Comparison of ENCODE assay signal across 8 cellular contexts in genomic region chr11:72102162-72102561, GRCh38. TPM values are rescaled to one million over a fixed set of nuclear protein-coding genes. Genes with fewer than 3 reads are reported as not detected.
DNase-seq lines count a peak whose midpoint lies in the region; ATAC-seq, FAIRE-seq and TF ChIP-seq lines count a peak whose summit lies in the region.

No MANE protein-coding gene starts in this region.

- in situ Hi-C loops in GM12878 (cut with MboI): no loop called here

- H2AK5ac ChIP-seq in mesenchymal stem cell (ENCODE audit: low read length, severe bottlenecking): peak overlapping the region; percentile 23

- no peaks in the 10 kb centered on the region for H3K9me3 ChIP-seq in left ventricle myocardium inferior (replicated peaks)
- H3K9me3 ChIP-seq in GM12878 (replicated peaks; ENCODE audit: control insufficient read depth, insufficient read depth, low read length): no peaks in the 10 kb centered on the region
- H3K9me3 ChIP-seq in mesenchymal stem cell (ENCODE audit: control insufficient read depth, low read length): no peaks in the 10 kb centered on the region
- no peaks in the 10 kb centered on the region for H3K9me3 ChIP-seq in aorta (ENCODE audit: control insufficient read depth, low read length)

- H3K27ac ChIP-seq in left ventricle myocardium inferior (replicated peaks) (peak overlapping the region; percentile 99), GM12878 (ENCODE audit: control insufficient read depth, insufficient read depth) (peak overlapping the region; percentile 90), mesenchymal stem cell (ENCODE audit: low read length, poor library complexity, severe bottlenecking) (no peak overlapping the region), aorta (ENCODE audit: low read depth in 1 of 2, low read length in 2 of 2) (no peak overlapping the region)

- RAD21 ChIA-PET in GM12878 (lab: Charles Lee; ENCODE audit: unreplicated experiment): no interaction called here

- H2AFZ ChIP-seq in GM12878 (ENCODE audit: control insufficient read depth, low read depth, low read length) (no peak overlapping the region; the same call in 1 of the 2 replicates), mesenchymal stem cell (ENCODE audit: low read depth, low read length) (no peak overlapping the region)

- no peak for TF ChIP-seq EP300 in GM12878 (IDR thresholded peaks at IDR 0.05; ENCODE audit: borderline replicate concordance in 1 of 2, control insufficient read depth in 1 of 2, low read depth in 2 of 2, low read length in 2 of 2)

- H3K79me1 ChIP-seq in mesenchymal stem cell (replicated peaks; ENCODE audit: low read length, poor library complexity, severe bottlenecking): peaks cover 34% of the 10 kb centered on the region

- POLR2A ChIA-PET in GM12878 (lab: Charles Lee): interaction anchor here (0.9 to 2.4 kb wide), 5 partner anchors 9 to 66 kb away, joined by 3 to 13 read pairs (median 5); partner anchors contain the start of gene ANAPC15

- TF ChIP-seq POLR2A in GM12878 (IDR thresholded peaks at IDR 0.05; ENCODE audit: low read depth, low read length): no peak

- no peak overlapping the region for H3K23ac ChIP-seq in mesenchymal stem cell (ENCODE audit: low read length in 2 of 2)

- H3K36me3 ChIP-seq in left ventricle myocardium inferior (peaks cover 27% of the 10 kb centered on the region), GM12878 (ENCODE audit: control insufficient read depth in 2 of 2, insufficient read depth in 2 of 2, low read length in 1 of 2) (peaks cover 11 to 16% of the 10 kb centered on the region in 2 experiments; a peak in 3 of 4 replicates), mesenchymal stem cell (ENCODE audit: control insufficient read depth in 1 of 2, insufficient read depth in 2 of 2, low read depth in 1 of 2, low read length in 2 of 2) (peaks cover 27 to 40% of the 10 kb centered on the region in 2 experiments), aorta (ENCODE audit: control insufficient read depth in 1 of 2, insufficient read depth in 2 of 2, low read length in 1 of 2) (peaks cover 0 to 5% of the 10 kb centered on the region in 2 donors)

- H2BK12ac ChIP-seq in mesenchymal stem cell (ENCODE audit: low read length in 2 of 2): no peak overlapping the region

- H2BK120ac ChIP-seq in mesenchymal stem cell (ENCODE audit: low read depth, low read length): peak overlapping the region; percentile 62

- H4K8ac ChIP-seq in mesenchymal stem cell (ENCODE audit: low read length): peak overlapping the region; percentile 99

- ATAC-seq in Right ventricle myocardium superior (ENCODE audit: poor library complexity) (no peak), GM12878 (no peak), aorta (ENCODE audit: low FRiP score) (no peak)

- H3K4me1 ChIP-seq in left ventricle myocardium inferior: peaks cover 54% of the 10 kb centered on the region
- H3K4me1 ChIP-seq in GM12878 (ENCODE audit: control insufficient read depth, insufficient read depth, low read length): peaks cover 21% of the 10 kb centered on the region
- H3K4me1 ChIP-seq in mesenchymal stem cell (ENCODE audit: control insufficient read depth, insufficient read depth, low read depth, low read length): peaks cover 11% of the 10 kb centered on the region
- no peaks in the 10 kb centered on the region for H3K4me1 ChIP-seq in aorta (ENCODE audit: control insufficient read depth in 1 of 2, insufficient read depth in 2 of 2, low read length in 2 of 2)

- H3K4me2 ChIP-seq in GM12878 (ENCODE audit: control insufficient read depth, insufficient read depth) (peak overlapping the region; percentile 95), mesenchymal stem cell (ENCODE audit: low read length, poor library complexity, severe bottlenecking) (peak overlapping the region; percentile 78)

- WGBS in GM12878 (ENCODE audit: insufficient coverage, insufficient replicate concordance, low lambda C conversion rate, missing lambda C conversion rate): 27% methylated on average over 4 of the region's 4 CpGs
- WGBS in mesenchymal stem cell: 84% methylated on average over 4 of the region's 4 CpGs
- WGBS in aorta, 2 donors: 51 to 56% methylated on average over 4 of the region's 4 CpGs

- FAIRE-seq in GM12878 (lab: Jason Lieb, UNC): peak; percentile 27

- SMC1A ChIA-PET in GM12878 (lab: Charles Lee; ENCODE audit: uncharacterized antibody, unreplicated experiment): interaction anchor here (0.9 to 14.0 kb wide), 8 partner anchors 9 to 329 kb away, joined by 3 to 245 read pairs (median 8); no protein-coding TSS in a partner anchor

- peak overlapping the region; percentile 94 for H4K91ac ChIP-seq in mesenchymal stem cell (ENCODE audit: low read length)

- peaks cover 44% of the 10 kb centered on the region for H3K79me2 ChIP-seq in GM12878 (ENCODE audit: control insufficient read depth, insufficient read depth, low read length)

- H2BK15ac ChIP-seq in mesenchymal stem cell (ENCODE audit: low read depth, poor library complexity, severe bottlenecking): no peak overlapping the region

- H3K4me3 ChIP-seq in left ventricle myocardium inferior (peak overlapping the region; percentile 89), GM12878 (peak overlapping the region; percentile 94), mesenchymal stem cell (ENCODE audit: insufficient read depth in 1 of 2, low read depth in 1 of 2, low read length in 2 of 2) (peak overlapping the region; percentile 85 to 88), aorta (ENCODE audit: low read length in 2 of 2) (peak overlapping the region; percentile 63 to 70)

- TF ChIP-seq RAD21 in GM12878 (IDR thresholded peaks at IDR 0.05; ENCODE audit: insufficient read depth, low read depth, low read length): no peak

- H3K27me3 ChIP-seq in left ventricle myocardium inferior (ENCODE audit: low read depth) (no peaks in the 10 kb centered on the region), GM12878 (replicated peaks in 1 of 2; ENCODE audit: control insufficient read depth in 2 of 2, insufficient read depth in 2 of 2, low read length in 1 of 2) (no peaks in the 10 kb centered on the region), mesenchymal stem cell (ENCODE audit: control insufficient read depth in 1 of 2, insufficient read depth in 1 of 2, low read length in 2 of 2) (no peaks in the 10 kb centered on the region), aorta (ENCODE audit: control insufficient read depth in 1 of 2, insufficient read depth in 2 of 2, low read length in 1 of 2) (no peaks in the 10 kb centered on the region)

- H3K18ac ChIP-seq in mesenchymal stem cell (ENCODE audit: low read depth in 1 of 2, low read length in 2 of 2): peak overlapping the region in 1 of 2 experiments; percentile 98

- CTCF ChIA-PET in GM12878 (lab: Yijun Ruan, JAX): interaction anchor here (0.6 to 14.0 kb wide), 7 partner anchors 10 to 1878 kb away, joined by 4 to 416 read pairs (median 5); no protein-coding TSS in a partner anchor

- DNase-seq in left ventricle myocardium inferior: no peak
- no peak for DNase-seq in Right ventricle myocardium superior
- no peak for DNase-seq in GM12878 (ENCODE audit: low read depth, low spot score)
- DNase-seq in mesenchymal stem cell: no peak
- DNase-seq in aorta: no peak
- DNase-seq in OCI-M2 (lab: John Stamatoyannopoulos, UW; ENCODE audit: unreplicated experiment): no peak
- no peak for DNase-seq in NCI-H69 (lab: John Stamatoyannopoulos, UW)
- DNase-seq in activated CD8-positive, alpha-beta memory T cell treated with anti-CD3 and anti-CD28 coated beads, Interleukin-2, amount 50 U/mL, for 4 hours: no peak

- peak overlapping the region; percentile 99 for H3K9ac ChIP-seq in GM12878 (ENCODE audit: control insufficient read depth, insufficient read depth, low read length)
- peak overlapping the region; percentile 99 for H3K9ac ChIP-seq in mesenchymal stem cell (ENCODE audit: low read length)

- no peak overlapping the region for H2BK5ac ChIP-seq in mesenchymal stem cell (ENCODE audit: low read depth, low read length, poor library complexity, severe bottlenecking)

- no peaks in the 10 kb centered on the region for H4K20me1 ChIP-seq in GM12878 (ENCODE audit: control insufficient read depth, insufficient read depth)

- H3K14ac ChIP-seq in mesenchymal stem cell (ENCODE audit: low read length in 2 of 2): no peak overlapping the region

- H3K4ac ChIP-seq in mesenchymal stem cell (ENCODE audit: low read depth in 1 of 2, low read length in 2 of 2): peak overlapping the region; percentile 2 to 97

- intact Hi-C loops in left ventricle myocardium inferior (cut with micrococcal nuclease): no loop called here
- intact Hi-C loops in Right ventricle myocardium superior (cut with DNase I): no loop called here
- intact Hi-C loops in GM12878 (cut with micrococcal nuclease; ENCODE audit: unreplicated experiment): no loop called here
- intact Hi-C loops in aorta (cut with DNase I): loop anchor here in 1 of 2 donors (2.0 kb wide), 1 partner anchor 19 kb away; no protein-coding TSS in a partner anchor

- BruUV-seq in GM12878 (replicated peaks; lab: Mats Ljungman, UMichigan): TSS peak; percentile 70

- TF ChIP-seq CTCF in left ventricle myocardium inferior (IDR thresholded peaks at IDR 0.05; ENCODE audit: borderline replicate concordance): no peak
- TF ChIP-seq CTCF in GM12878 (IDR thresholded peaks at IDR 0.05 in 2 of 3, conservative IDR thresholded peaks at IDR 0.05 in 1 of 3; ENCODE audit: control insufficient read depth in 2 of 3, extremely low read depth in 1 of 3, insufficient read depth in 1 of 3, low read depth in 3 of 3, low read length in 3 of 3): no peak

RNA-seq across cellular contexts. Expression of gene LAMTOR1, which starts 0.9 kb away (rescaled TPM):
- total RNA-seq in left ventricle myocardium inferior (82.0 TPM), Right ventricle myocardium superior (72.8 TPM), GM12878 (2014; rRNA removed) (112 and 127 TPM in 2 replicates), GM12878 (2014; rRNA removed; fragmentation: Illumina TruSeq; extraction: Trizol) (59.8 and 66.5 TPM in 2 replicates), GM12878 (2021) (80.8 and 82.1 TPM in 2 replicates), aorta (10 to 100 TPM; 61.1 to 62.6 TPM)
- 30.6 and 35.0 TPM in 2 replicates for total RNA-seq in GM12878 (2013; cell fraction: nucleolus; rRNA removed)
- 57.1 TPM for polyA plus RNA-seq in GM12878 (2011; ENCODE audit: low read depth)
- polyA plus RNA-seq in GM12878 (2011; rRNA removed) (45.8 and 58.8 TPM in 2 replicates), GM12878 (2014; fragmentation: Illumina TruSeq; extraction: Trizol) (75.6 and 94.4 TPM in 2 replicates), GM12878 (2014; fragmentation: Nextera tagmentation; extraction: Ambion mirVana) (100 to 1,000 TPM in 1 of 2 experiments, 10 to 100 TPM in 1; 85.1 to 126 TPM), GM12878 (2014; rRNA removed) (126 and 128 TPM in 2 replicates), GM12878 (2016; fragmentation: Nextera tagmentation; extraction: Ambion mirVana) (100 to 1,000 TPM; 139 to 141 TPM), aorta (100 to 1,000 TPM; 100 to 160 TPM)
- 99.0 and 108 TPM in 2 replicates for polyA plus RNA-seq in GM12878 (2011; cell fraction: cytosol; rRNA removed)
- polyA plus RNA-seq in GM12878 (2011; cell fraction: nucleus; rRNA removed): 65.8 and 80.4 TPM in 2 replicates
- polyA plus RNA-seq in GM12878 (2012): 71.6 and 72.6 TPM in 2 replicates
- 99.0 and 105 TPM in 2 replicates for polyA minus RNA-seq in GM12878 (2011; rRNA and poly(A)+ RNA removed)
- 45.6 and 60.0 TPM in 2 replicates for polyA minus RNA-seq in GM12878 (2011; cell fraction: cytosol; rRNA and poly(A)+ RNA removed)
- 33.1 and 62.5 TPM in 2 replicates for polyA minus RNA-seq in GM12878 (2011; cell fraction: nucleus; rRNA and poly(A)+ RNA removed)
- 135 TPM for polyA plus RNA-seq in mesenchymal stem cell (2013, experiment 1 of 2)
- 137 TPM for polyA plus RNA-seq in mesenchymal stem cell (2013, experiment 2 of 2)

RNA-seq across cellular contexts. Expression of gene TOMT, which starts 3.6 kb away (rescaled TPM):
- total RNA-seq in left ventricle myocardium inferior (not detected), Right ventricle myocardium superior (not detected), GM12878 (2014; rRNA removed) (not detected in 2 replicates), GM12878 (2014; rRNA removed; fragmentation: Illumina TruSeq; extraction: Trizol) (not detected in 2 replicates), GM12878 (2021) (not detected in 2 replicates), aorta (not detected)
- not detected in 2 replicates for total RNA-seq in GM12878 (2013; cell fraction: nucleolus; rRNA removed)
- not detected for polyA plus RNA-seq in GM12878 (2011; ENCODE audit: low read depth)
- polyA plus RNA-seq in GM12878 (2011; rRNA removed) (not detected in 2 replicates), GM12878 (2014; fragmentation: Illumina TruSeq; extraction: Trizol) (not detected in 2 replicates), GM12878 (2014; fragmentation: Nextera tagmentation; extraction: Ambion mirVana) (not detected), GM12878 (2014; rRNA removed) (not detected in 2 replicates), GM12878 (2016; fragmentation: Nextera tagmentation; extraction: Ambion mirVana) (not detected), aorta (not detected)
- not detected in 2 replicates for polyA plus RNA-seq in GM12878 (2011; cell fraction: cytosol; rRNA removed)
- polyA plus RNA-seq in GM12878 (2011; cell fraction: nucleus; rRNA removed): not detected in 2 replicates
- not detected in 2 replicates for polyA plus RNA-seq in GM12878 (2012)
- not detected in 2 replicates for polyA minus RNA-seq in GM12878 (2011; rRNA and poly(A)+ RNA removed)
- polyA minus RNA-seq in GM12878 (2011; cell fraction: cytosol; rRNA and poly(A)+ RNA removed): not detected in 2 replicates
- polyA minus RNA-seq in GM12878 (2011; cell fraction: nucleus; rRNA and poly(A)+ RNA removed): not detected in 2 replicates
- not detected for polyA plus RNA-seq in mesenchymal stem cell (2013, experiment 1 of 2)
- not detected for polyA plus RNA-seq in mesenchymal stem cell (2013, experiment 2 of 2)

RNA-seq across cellular contexts. Expression of gene ANAPC15, which starts 10.3 kb away (rescaled TPM):
- total RNA-seq in left ventricle myocardium inferior: 43.9 TPM
- 43.5 TPM for total RNA-seq in Right ventricle myocardium superior
- total RNA-seq in GM12878 (2013; cell fraction: nucleolus; rRNA removed): 7.3 and 14.1 TPM in 2 replicates
- total RNA-seq in GM12878 (2014; rRNA removed): 78.0 and 83.4 TPM in 2 replicates
- total RNA-seq in GM12878 (2014; rRNA removed; fragmentation: Illumina TruSeq; extraction: Trizol): 88.3 and 88.6 TPM in 2 replicates
- 81.0 and 85.6 TPM in 2 replicates for total RNA-seq in GM12878 (2021)
- polyA plus RNA-seq in GM12878 (2011; ENCODE audit: low read depth): 72.9 TPM
- polyA plus RNA-seq in GM12878 (2011; rRNA removed): 84.6 and 99.6 TPM in 2 replicates
- 86.3 and 97.5 TPM in 2 replicates for polyA plus RNA-seq in GM12878 (2011; cell fraction: cytosol; rRNA removed)
- 52.6 and 65.7 TPM in 2 replicates for polyA plus RNA-seq in GM12878 (2011; cell fraction: nucleus; rRNA removed)
- polyA plus RNA-seq in GM12878 (2012): 66.1 and 85.8 TPM in 2 replicates
- polyA plus RNA-seq in GM12878 (2014; fragmentation: Illumina TruSeq; extraction: Trizol): 91.9 and 118 TPM in 2 replicates
- 100 to 1,000 TPM; 230 to 372 TPM for polyA plus RNA-seq in GM12878 (2014; fragmentation: Nextera tagmentation; extraction: Ambion mirVana)
- polyA plus RNA-seq in GM12878 (2014; rRNA removed): 84.3 and 86.0 TPM in 2 replicates
- polyA plus RNA-seq in GM12878 (2016; fragmentation: Nextera tagmentation; extraction: Ambion mirVana): 100 to 1,000 TPM; 126 to 141 TPM
- 49.0 and 65.4 TPM in 2 replicates for polyA minus RNA-seq in GM12878 (2011; rRNA and poly(A)+ RNA removed)
- 10.2 and 12.1 TPM in 2 replicates for polyA minus RNA-seq in GM12878 (2011; cell fraction: cytosol; rRNA and poly(A)+ RNA removed)
- 13.3 and 19.8 TPM in 2 replicates for polyA minus RNA-seq in GM12878 (2011; cell fraction: nucleus; rRNA and poly(A)+ RNA removed)
- 35.1 TPM for polyA plus RNA-seq in mesenchymal stem cell (2013, experiment 1 of 2)
- 36.7 TPM for polyA plus RNA-seq in mesenchymal stem cell (2013, experiment 2 of 2)
- total RNA-seq in aorta: 10 to 100 TPM; 24.6 to 24.7 TPM
- 10 to 100 TPM; 48.5 to 71.6 TPM for polyA plus RNA-seq in aorta

RNA-seq across cellular contexts. Expression of gene LRRC51, which starts 21.5 kb away (rescaled TPM):
- total RNA-seq in left ventricle myocardium inferior (3.5 TPM), Right ventricle myocardium superior (6.4 TPM), GM12878 (2014; rRNA removed) (4.0 and 5.6 TPM in 2 replicates), GM12878 (2014; rRNA removed; fragmentation: Illumina TruSeq; extraction: Trizol) (4.1 and 4.7 TPM in 2 replicates), GM12878 (2021) (2.6 and 5.5 TPM in 2 replicates), aorta (1 to 10 TPM; 6.6 to 8.5 TPM)
- 1.3 and 1.4 TPM in 2 replicates for total RNA-seq in GM12878 (2013; cell fraction: nucleolus; rRNA removed)
- polyA plus RNA-seq in GM12878 (2011; ENCODE audit: low read depth): 2.8 TPM
- polyA plus RNA-seq in GM12878 (2011; rRNA removed) (6.1 and 8.6 TPM in 2 replicates), GM12878 (2014; fragmentation: Illumina TruSeq; extraction: Trizol) (6.4 and 11.7 TPM in 2 replicates), GM12878 (2014; fragmentation: Nextera tagmentation; extraction: Ambion mirVana) (1 to 10 TPM; 4.7 to 6.2 TPM), GM12878 (2014; rRNA removed) (7.5 and 7.8 TPM in 2 replicates), GM12878 (2016; fragmentation: Nextera tagmentation; extraction: Ambion mirVana) (1 to 10 TPM; 3.1 to 6.1 TPM), aorta (10 to 100 TPM in 1 of 2 donors, 1 to 10 TPM in 1; 8.6 to 12.8 TPM)
- polyA plus RNA-seq in GM12878 (2011; cell fraction: cytosol; rRNA removed): 7.7 and 9.9 TPM in 2 replicates
- 3.6 and 5.0 TPM in 2 replicates for polyA plus RNA-seq in GM12878 (2011; cell fraction: nucleus; rRNA removed)
- 3.6 and 7.1 TPM in 2 replicates for polyA plus RNA-seq in GM12878 (2012)
- polyA minus RNA-seq in GM12878 (2011; rRNA and poly(A)+ RNA removed): 8.6 and 10.5 TPM in 2 replicates
- 1.6 and 6.0 TPM in 2 replicates for polyA minus RNA-seq in GM12878 (2011; cell fraction: cytosol; rRNA and poly(A)+ RNA removed)
- polyA minus RNA-seq in GM12878 (2011; cell fraction: nucleus; rRNA and poly(A)+ RNA removed): 0.73 and 1.4 TPM in 2 replicates
- polyA plus RNA-seq in mesenchymal stem cell (2013, experiment 1 of 2): 3.2 TPM
- polyA plus RNA-seq in mesenchymal stem cell (2013, experiment 2 of 2): 3.9 TPM

RNA-seq across cellular contexts. Expression of gene NUMA1, which starts 21.8 kb away (rescaled TPM):
- total RNA-seq in left ventricle myocardium inferior: 82.5 TPM
- total RNA-seq in Right ventricle myocardium superior: 75.0 TPM
- total RNA-seq in GM12878 (2013; cell fraction: nucleolus; rRNA removed): 241 and 261 TPM in 2 replicates
- total RNA-seq in GM12878 (2014; rRNA removed): 82.3 and 88.1 TPM in 2 replicates
- 44.3 TPM in 2 replicates for total RNA-seq in GM12878 (2014; rRNA removed; fragmentation: Illumina TruSeq; extraction: Trizol)
- 102 and 111 TPM in 2 replicates for total RNA-seq in GM12878 (2021)
- polyA plus RNA-seq in GM12878 (2011; ENCODE audit: low read depth): 53.5 TPM
- polyA plus RNA-seq in GM12878 (2011; rRNA removed): 32.7 and 61.5 TPM in 2 replicates
- polyA plus RNA-seq in GM12878 (2011; cell fraction: cytosol; rRNA removed): 69.4 and 72.3 TPM in 2 replicates
- 236 and 254 TPM in 2 replicates for polyA plus RNA-seq in GM12878 (2011; cell fraction: nucleus; rRNA removed)
- 95.7 and 106 TPM in 2 replicates for polyA plus RNA-seq in GM12878 (2012)
- 36.7 and 60.6 TPM in 2 replicates for polyA plus RNA-seq in GM12878 (2014; fragmentation: Illumina TruSeq; extraction: Trizol)
- 1 to 10 TPM; 5.5 to 7.1 TPM for polyA plus RNA-seq in GM12878 (2014; fragmentation: Nextera tagmentation; extraction: Ambion mirVana)
- 77.3 and 84.6 TPM in 2 replicates for polyA plus RNA-seq in GM12878 (2014; rRNA removed)
- polyA plus RNA-seq in GM12878 (2016; fragmentation: Nextera tagmentation; extraction: Ambion mirVana): 10 to 100 TPM; 58.1 to 63.5 TPM
- polyA minus RNA-seq in GM12878 (2011; rRNA and poly(A)+ RNA removed): 115 and 125 TPM in 2 replicates
- 46.7 and 48.0 TPM in 2 replicates for polyA minus RNA-seq in GM12878 (2011; cell fraction: cytosol; rRNA and poly(A)+ RNA removed)
- 90.7 and 135 TPM in 2 replicates for polyA minus RNA-seq in GM12878 (2011; cell fraction: nucleus; rRNA and poly(A)+ RNA removed)
- polyA plus RNA-seq in mesenchymal stem cell (2013, experiment 1 of 2): 54.5 TPM
- 49.1 TPM for polyA plus RNA-seq in mesenchymal stem cell (2013, experiment 2 of 2)
- total RNA-seq in aorta: 100 to 1,000 TPM; 150 to 241 TPM
- polyA plus RNA-seq in aorta: 100 to 1,000 TPM in 1 of 2 donors, 10 to 100 TPM in 1; 40.4 to 322 TPM

Comparison
In these comparisons a context has a peak if more than half of its experiments do, and no peak if none do; other contexts are left out.
1. H3K27ac ChIP-seq: peak in left ventricle myocardium inferior (single experiment) and GM12878 (single experiment); none in mesenchymal stem cell (single experiment) and aorta (0 of 2).
2. Peak in every context shown above with its lines, with median percentiles within 50 percentile points of each other: H3K4me3 ChIP-seq.